In genomic region chr2:36404754-36405153, GRCh38 we compare ENCODE assay signal across 12 cellular contexts. TPM values are rescaled to one million over a fixed set of nuclear protein-coding genes. Genes with fewer than 3 reads are reported as not detected.
DNase-seq lines count a peak whose midpoint lies in the region; ATAC-seq and TF ChIP-seq lines count a peak whose summit lies in the region.
"Had no signal": no experiment of that assay in that cellular context is flagged by ENCODE, and none has a peak within 500 bp of the region (broad histone marks: within the 10 kb centered on the region; RNA-seq: fewer than 3 reads in every experiment).

No MANE protein-coding gene starts in this region.

- TF ChIP-seq CTCF in right lobe of liver (IDR thresholded peaks at IDR 0.05): no peak

- H3K36me3 Mint-ChIP-seq in naive B cell: no peaks in the 10 kb centered on the region

- no peak for TF ChIP-seq POLR2A in right lobe of liver (IDR thresholded peaks at IDR 0.05)

- no peaks in the 10 kb centered on the region for H3K4me1 ChIP-seq in right lobe of liver

- 41% methylated on average over 5 of the region's 5 CpGs for WGBS in right lobe of liver (ENCODE audit: insufficient coverage, low coverage, low lambda C conversion rate, missing lambda C conversion rate)

- peak overlapping the region in 3 of 6 donors; percentile 4 to 65 (median 24) for H3K27ac Mint-ChIP-seq in naive B cell
- H3K27ac Mint-ChIP-seq: T-helper 1 cell treated with Interleukin-12 subunit alpha and Interleukin-12 subunit beta and Interleukin-4 antibody, amounts not matched to agents 30 μg/mL and 1 μg/mL, for 36 hours had no signal

- ATAC-seq in GM18868 (IDR thresholded peaks at IDR 0.05; ENCODE audit: unreplicated experiment): peak; percentile 54
- peak; percentile 79 for ATAC-seq in GM21723 (IDR thresholded peaks at IDR 0.05; ENCODE audit: unreplicated experiment)
- ATAC-seq in HG03442 (IDR thresholded peaks at IDR 0.05; ENCODE audit: unreplicated experiment): peak; percentile 53
- ATAC-seq in naive B cell (ENCODE audit: low read depth in 2 of 2): peak; percentile 68 to 77
- no peak for ATAC-seq in GM21737 (IDR thresholded peaks at IDR 0.05; ENCODE audit: unreplicated experiment)
- no peak for ATAC-seq in right lobe of liver

- H3K9me3 Mint-ChIP-seq in naive B cell: no peaks in the 10 kb centered on the region
- H3K9me3 Mint-ChIP-seq: T-helper 1 cell treated with Interleukin-12 subunit alpha and Interleukin-12 subunit beta and Interleukin-4 antibody, amounts not matched to agents 30 μg/mL and 1 μg/mL, for 36 hours had no signal

- no peaks in the 10 kb centered on the region for H3K36me3 ChIP-seq in right lobe of liver

- H3K4me3 ChIP-seq in right lobe of liver: no peak overlapping the region

- DNase-seq in naive B cell (peak; percentile 21), right lobe of liver (no peak), D341Med (ENCODE audit: low spot score) (no peak), SHP77 treated with DMSO at 0.1 percent for 48 hours (lab: John Stamatoyannopoulos, UW) (no peak)
- DNase-seq: activated CD8-positive, alpha-beta memory T cell treated with anti-CD3 and anti-CD28 coated beads for 24 hours; Calu3; NCI-H1048 had no signal

- H3K4me1 Mint-ChIP-seq in naive B cell: peaks cover 0 to 4% (median 3%) of the 10 kb centered on the region in 3 donors

- no peaks in the 10 kb centered on the region for H3K9me3 ChIP-seq in right lobe of liver

- H3K4me3 Mint-ChIP-seq in naive B cell: peak overlapping the region in 4 of 8 donors; percentile 20 to 72 (median 32)
- H3K4me3 Mint-ChIP-seq: T-helper 1 cell treated with Interleukin-12 subunit alpha and Interleukin-12 subunit beta and Interleukin-4 antibody, amounts not matched to agents 30 μg/mL and 1 μg/mL, for 36 hours had no signal

- H3K27me3 Mint-ChIP-seq in naive B cell: no peaks in the 10 kb centered on the region

- intact Hi-C loops in right lobe of liver (cut with DNase I): no loop called here

- H3K27me3 ChIP-seq in right lobe of liver: no peaks in the 10 kb centered on the region

- no peak overlapping the region for H3K27ac ChIP-seq in right lobe of liver

RNA-seq across cellular contexts. Expression of gene CRIM1, which starts 49.2 kb away (rescaled TPM):
- 1 to 10 TPM; 1.1 to 5.3 (median 2.7) TPM for polyA plus RNA-seq in naive B cell (ENCODE audit: low read depth in 6 of 6)
- 10 to 100 TPM in 4 of 6 experiments, 1 to 10 TPM in 2; 4.2 to 30.5 (median 16.7) TPM for total RNA-seq in right lobe of liver

Comparison
In these comparisons a context has a peak if more than half of its experiments do, and no peak if none do; other contexts are left out.
1. ATAC-seq: peak in GM18868 (single experiment), GM21723 (single experiment), HG03442 (single experiment) and naive B cell (2 of 2); none in GM21737 (single experiment) and right lobe of liver (0 of 4).